ENCODE assay signal across 12 cellular contexts in genomic region chr20:17287503-17287902, GRCh38.
DNase-seq lines count a peak whose midpoint lies in the region; ATAC-seq, FAIRE-seq and TF ChIP-seq lines count a peak whose summit lies in the region.
"Had no signal": no experiment of that assay in that cellular context is flagged by ENCODE, and none has a peak within 500 bp of the region (broad histone marks: within the 10 kb centered on the region; RNA-seq: fewer than 3 reads in every experiment).

No MANE protein-coding gene starts in this region.

- H3K4me3 ChIP-seq in IMR-90 (ENCODE audit: insufficient read depth, low read depth, low read length) (no peak overlapping the region), bronchial epithelial cell (ENCODE audit: low read depth, low read length) (no peak overlapping the region), Peyer's patch (no peak overlapping the region)

- no peak overlapping the region for H2BK120ac ChIP-seq in IMR-90 (ENCODE audit: low read depth, low read length)

- no peak for ATAC-seq in IMR-90 (ENCODE audit: low read depth)
- ATAC-seq: esophagus mucosa had no signal

- no peak for TF ChIP-seq POLR2A in IMR-90 (IDR thresholded peaks at IDR 0.05; ENCODE audit: low read depth, low read length)
- TF ChIP-seq POLR2A in Peyer's patch (IDR thresholded peaks at IDR 0.05), result no peak

- no peak overlapping the region for H3K4ac ChIP-seq in IMR-90 (ENCODE audit: low read depth, low read length)

- no peak overlapping the region for H3K18ac ChIP-seq in IMR-90 (ENCODE audit: low read depth, low read length)

- no peak overlapping the region for H3K23ac ChIP-seq in IMR-90 (ENCODE audit: low read depth, low read length)

- no peak overlapping the region for H2BK20ac ChIP-seq in IMR-90 (ENCODE audit: low read depth, low read length)

- no peaks in the 10 kb centered on the region for H3K9me1 ChIP-seq in IMR-90 (ENCODE audit: insufficient read depth, low read length)

- intact Hi-C loops in IMR-90 (cut with micrococcal nuclease), result loop anchor here (10.0 kb wide), 1 partner anchor 137 kb away; no protein-coding TSS in a partner anchor

- no peak overlapping the region for H4K91ac ChIP-seq in IMR-90 (ENCODE audit: insufficient read depth, low read depth, low read length)

- no peak overlapping the region for H3K9ac ChIP-seq in IMR-90 (ENCODE audit: low read depth, low read length)

- no CpG with 5 or more reads among the region's 2 CpGs for WGBS in IMR-90 (ENCODE audit: extremely low coverage in 2 of 2, insufficient read length in 1 of 2), 2 experiments

- dilution Hi-C loops in IMR-90 (cut with HindIII; ENCODE audit: low sequenced_read_pairs, unreplicated experiment), result no loop called here

- no peak overlapping the region for H4K8ac ChIP-seq in IMR-90 (ENCODE audit: low read depth in 2 of 2, low read length in 2 of 2)

- H3K4me3 Mint-ChIP-seq in neural crest cell, result no peak overlapping the region
- H3K4me3 Mint-ChIP-seq: activated naive CD8-positive, alpha-beta T cell treated with anti-CD3 and anti-CD28 coated beads for 36 hours had no signal

- no peaks in the 10 kb centered on the region for H3K79me1 ChIP-seq in IMR-90 (ENCODE audit: low read depth in 1 of 2, low read length in 2 of 2)

- H3K56ac ChIP-seq in IMR-90 (ENCODE audit: extremely low read depth, insufficient read depth, low read length), result no peak overlapping the region

- H3K27me3 Mint-ChIP-seq in neural crest cell (ENCODE audit: low read depth), result no peaks in the 10 kb centered on the region
- H3K27me3 Mint-ChIP-seq: activated naive CD8-positive, alpha-beta T cell treated with anti-CD3 and anti-CD28 coated beads for 36 hours had no signal

- in situ Hi-C loops in IMR-90 (cut with MboI; ENCODE audit: low sequenced_read_pairs), result no loop called here

- H2BK5ac ChIP-seq in IMR-90 (ENCODE audit: low read depth, low read length, poor library complexity, severe bottlenecking), result no peak overlapping the region

- BruUV-seq in IMR-90 (replicated peaks; lab: Mats Ljungman, UMichigan), result no TSS peak

- H3K36me3 Mint-ChIP-seq in neural crest cell (ENCODE audit: low read depth), result no peaks in the 10 kb centered on the region
- H3K36me3 Mint-ChIP-seq: activated naive CD8-positive, alpha-beta T cell treated with anti-CD3 and anti-CD28 coated beads for 36 hours had no signal

- POLR2A ChIA-PET in IMR-90 (lab: Charles Lee; ENCODE audit: unreplicated experiment), result interaction anchor here (0.6 kb wide), 1 partner anchor 737 kb away, joined by 4 read pairs; no protein-coding TSS in a partner anchor

- no peak overlapping the region for H3K27ac Mint-ChIP-seq in neural crest cell (ENCODE audit: unreplicated experiment)
- H3K27ac Mint-ChIP-seq: activated naive CD8-positive, alpha-beta T cell treated with anti-CD3 and anti-CD28 coated beads for 36 hours had no signal

- H3K27me3 ChIP-seq in IMR-90 (ENCODE audit: control insufficient read depth, insufficient read depth, low read length), result peaks cover 2% of the 10 kb centered on the region; the same call in 1 of the 2 replicates
- no peaks in the 10 kb centered on the region for H3K27me3 ChIP-seq in bronchial epithelial cell (ENCODE audit: control insufficient read depth, insufficient read depth, low read length)
- H3K27me3 ChIP-seq in Peyer's patch, result no peaks in the 10 kb centered on the region

- no peaks in the 10 kb centered on the region for H3K4me1 ChIP-seq in IMR-90 (ENCODE audit: control insufficient read depth, insufficient read depth, low read length)
- H3K4me1 ChIP-seq in Peyer's patch, result no peaks in the 10 kb centered on the region

- H3K27ac ChIP-seq in IMR-90 (ENCODE audit: insufficient read depth, low read length) (no peak overlapping the region), Peyer's patch (no peak overlapping the region)

- no peak for TF ChIP-seq RAD21 in IMR-90 (IDR thresholded peaks at IDR 0.05; ENCODE audit: low read length)

- FAIRE-seq in bronchial epithelial cell (lab: Jason Lieb, UNC), result no peak

- peaks cover 8% of the 10 kb centered on the region for H3K4me1 Mint-ChIP-seq in neural crest cell
- H3K4me1 Mint-ChIP-seq: activated naive CD8-positive, alpha-beta T cell treated with anti-CD3 and anti-CD28 coated beads for 36 hours had no signal

- no peak overlapping the region for H4K5ac ChIP-seq in IMR-90 (ENCODE audit: low read depth, low read length)

- no peak overlapping the region for H2AK5ac ChIP-seq in IMR-90 (ENCODE audit: low read depth, low read length)

- no peaks in the 10 kb centered on the region for H3K9me3 Mint-ChIP-seq in neural crest cell
- H3K9me3 Mint-ChIP-seq: activated naive CD8-positive, alpha-beta T cell treated with anti-CD3 and anti-CD28 coated beads for 36 hours had no signal

- no peaks in the 10 kb centered on the region for H4K20me1 ChIP-seq in IMR-90 (ENCODE audit: insufficient read depth, low read length)

- DNase-seq in GM10266 (ENCODE audit: extremely low spot score) (no peak), IMR-90 (no peak), bronchial epithelial cell (ENCODE audit: low read depth) (no peak), neural crest cell (ENCODE audit: low read depth, low spot score) (no peak), dermis blood vessel endothelial cell (no peak), Peyer's patch (no peak), NCI-H2196 (lab: John Stamatoyannopoulos, UW; ENCODE audit: unreplicated experiment) (no peak)
- DNase-seq: activated naive CD8-positive, alpha-beta T cell treated with anti-CD3 and anti-CD28 coated beads for 36 hours; cerebellar nuclear complex; NCI-H1105; NCI-H446 treated with DMSO at 0.1 percent for 48 hours had no signal

- no peak overlapping the region for H2AFZ ChIP-seq in IMR-90 (replicated peaks; ENCODE audit: low read length, poor library complexity)

- H3K14ac ChIP-seq in IMR-90 (replicated peaks; ENCODE audit: low read depth, low read length), result no peak overlapping the region

- H3K9me3 ChIP-seq in IMR-90 (ENCODE audit: control insufficient read depth, insufficient read depth, low read length) (no peaks in the 10 kb centered on the region), Peyer's patch (no peaks in the 10 kb centered on the region)

- no peak overlapping the region for H3K4me2 ChIP-seq in IMR-90 (ENCODE audit: low read depth, low read length)

- no peak overlapping the region for H2BK15ac ChIP-seq in IMR-90 (ENCODE audit: low read depth, low read length)

- CTCF ChIA-PET in IMR-90 (lab: Yijun Ruan, JAX), result no interaction called here

- H2AK9ac ChIP-seq in IMR-90 (replicated peaks; ENCODE audit: low read depth, low read length, poor library complexity), result no peak overlapping the region

- no peaks in the 10 kb centered on the region for H3K36me3 ChIP-seq in IMR-90 (ENCODE audit: control insufficient read depth, insufficient read depth, low read length)
- H3K36me3 ChIP-seq in bronchial epithelial cell (ENCODE audit: control insufficient read depth, insufficient read depth, low read length), result no peaks in the 10 kb centered on the region
- no peaks in the 10 kb centered on the region for H3K36me3 ChIP-seq in Peyer's patch

- TF ChIP-seq CTCF in GM10266 (IDR thresholded peaks at IDR 0.05; ENCODE audit: control insufficient read depth, insufficient read depth, low read depth, missing control alignments) (peak; percentile 11), IMR-90 (conservative IDR thresholded peaks at IDR 0.05; ENCODE audit: low read depth, low read length) (0 out of 2 replicates have a peak, but pooled peaks have one; percentile 4), bronchial epithelial cell (IDR thresholded peaks at IDR 0.05; ENCODE audit: insufficient read depth, low read length, severe bottlenecking) (peak; percentile 14), neural crest cell (conservative IDR thresholded peaks at IDR 0.05) (peak; percentile 42), Peyer's patch (IDR thresholded peaks at IDR 0.05) (no peak)

TF ChIP-seq in IMR-90, 13 proteins besides CTCF, POLR2A, EP300 and RAD21:
- TF ChIP-seq CHD1 (IDR thresholded peaks at IDR 0.05; ENCODE audit: low read depth, low read length) (no peak), SMC3 (IDR thresholded peaks at IDR 0.05; ENCODE audit: low read depth, low read length) (no peak), MAZ (IDR thresholded peaks at IDR 0.05; ENCODE audit: borderline replicate concordance, low read depth, low read length) (no peak), RCOR1 (IDR thresholded peaks at IDR 0.05; ENCODE audit: insufficient replicate concordance, low read length) (no peak), USF2 (IDR thresholded peaks at IDR 0.05; ENCODE audit: low read depth, low read length) (no peak), MAFK (IDR thresholded peaks at IDR 0.05; ENCODE audit: low read depth, low read length) (no peak), BHLHE40 (IDR thresholded peaks at IDR 0.05; ENCODE audit: low read depth, low read length) (no peak), CEBPB (IDR thresholded peaks at IDR 0.05; ENCODE audit: low read depth, low read length) (no peak), NFE2L2 (IDR thresholded peaks at IDR 0.05; ENCODE audit: low read depth, low read length) (no peak), MXI1 (IDR thresholded peaks at IDR 0.05; ENCODE audit: borderline replicate concordance, low read depth, low read length) (no peak), ELK1 (IDR thresholded peaks at IDR 0.05; ENCODE audit: borderline replicate concordance, low read depth, low read length) (no peak), FOS (IDR thresholded peaks at IDR 0.05; ENCODE audit: low read depth, low read length) (no peak)
TF ChIP-seq in IMR-90: peak in this region for 0.

Comparison
In these comparisons a context has a peak if more than half of its experiments do, and no peak if none do; other contexts are left out.
1. CTCF ChIP-seq: peak in GM10266 (single experiment), IMR-90 (single experiment), bronchial epithelial cell (single experiment) and neural crest cell (single experiment); none in Peyer's patch (0 of 6).